15 cellular contexts compared by ENCODE assay signal in genomic region chr1:198534540-198535413, GRCh38. TPM values are rescaled to one million over a fixed set of nuclear protein-coding genes. Genes with fewer than 3 reads are reported as not detected.
DNase-seq lines count a peak whose midpoint lies in the region; ATAC-seq and TF ChIP-seq lines count a peak whose summit lies in the region.
"Had no signal": no experiment of that assay in that cellular context is flagged by ENCODE, and none has a peak within 500 bp of the region (broad histone marks: within the 10 kb centered on the region; RNA-seq: fewer than 3 reads in every experiment).

No MANE protein-coding gene starts in this region.

- ATAC-seq in activated naive CD8-positive, alpha-beta T cell treated with anti-CD3 and anti-CD28 coated beads, Interleukin-2, amount 10 ng/mL, durations not matched to agents 7 days and 5 days (ENCODE audit: low read depth): peak; percentile 38
- no peak for ATAC-seq in stimulated activated memory B cell treated with anti-CD40 and anti-IgM and Interleukin-4, amounts not matched to agents 10 μg/mL and 1 μg/mL and 100 μg/mL, for 72 hours
- ATAC-seq in GM21619 (IDR thresholded peaks at IDR 0.05; ENCODE audit: unreplicated experiment): no peak
- ATAC-seq: foreskin keratinocyte had no signal

- CTCF ChIA-PET in activated CD4-positive, alpha-beta T cell treated with anti-CD3 and anti-CD28 coated beads, Interleukin-2, amount 10 ng/mL, durations not matched to agents 7 days and 5 days (lab: Charles Lee): interaction anchor here (0.9 to 1.6 kb wide), 3 partner anchors 9 to 74 kb away, joined by 3 to 8 read pairs (median 7); no protein-coding TSS in a partner anchor

- H3K27ac Mint-ChIP-seq in activated CD4-positive, alpha-beta T cell treated with anti-CD3 and anti-CD28 coated beads, Interleukin-2, amount 10 ng/mL, durations not matched to agents 7 days and 5 days: peak overlapping the region; percentile 87
- H3K27ac Mint-ChIP-seq in activated naive CD8-positive, alpha-beta T cell treated with anti-CD3 and anti-CD28 coated beads, Interleukin-2, amount 10 ng/mL, durations not matched to agents 7 days and 5 days: peak overlapping the region; percentile 74
- peak overlapping the region; percentile 88 for H3K27ac Mint-ChIP-seq in stimulated activated memory B cell treated with anti-CD40 and anti-IgM and Interleukin-4, amounts not matched to agents 10 μg/mL and 1 μg/mL and 100 μg/mL, for 72 hours

- H3K4me3 Mint-ChIP-seq in activated CD4-positive, alpha-beta T cell treated with anti-CD3 and anti-CD28 coated beads, Interleukin-2, amount 10 ng/mL, durations not matched to agents 7 days and 5 days: peak overlapping the region; percentile 55
- peak overlapping the region; percentile 68 for H3K4me3 Mint-ChIP-seq in activated naive CD8-positive, alpha-beta T cell treated with anti-CD3 and anti-CD28 coated beads, Interleukin-2, amount 10 ng/mL, durations not matched to agents 7 days and 5 days
- peak overlapping the region; percentile 15 for H3K4me3 Mint-ChIP-seq in stimulated activated memory B cell treated with anti-CD40 and anti-IgM and Interleukin-4, amounts not matched to agents 10 μg/mL and 1 μg/mL and 100 μg/mL, for 72 hours

- no peak overlapping the region for H3K4me3 ChIP-seq in prostate gland

- no peaks in the 10 kb centered on the region for H3K36me3 ChIP-seq in prostate gland

- 51% methylated on average over 2 of the region's 2 CpGs for WGBS in prostate gland

- no peaks in the 10 kb centered on the region for H3K27me3 ChIP-seq in prostate gland (replicated peaks; ENCODE audit: insufficient read depth)
- H3K27me3 ChIP-seq: foreskin keratinocyte had no signal

- TF ChIP-seq CTCF in prostate gland (IDR thresholded peaks at IDR 0.05): no peak

- H3K4me1 ChIP-seq in prostate gland (replicated peaks): no peaks in the 10 kb centered on the region
- H3K4me1 ChIP-seq: foreskin keratinocyte had no signal

- no peak for TF ChIP-seq POLR2A in prostate gland (IDR thresholded peaks at IDR 0.05)

- intact Hi-C loops in prostate gland (cut with DNase I): no loop called here

- no peaks in the 10 kb centered on the region for H3K27me3 Mint-ChIP-seq in activated CD4-positive, alpha-beta T cell treated with anti-CD3 and anti-CD28 coated beads, Interleukin-2, amount 10 ng/mL, durations not matched to agents 7 days and 5 days
- no peaks in the 10 kb centered on the region for H3K27me3 Mint-ChIP-seq in activated naive CD8-positive, alpha-beta T cell treated with anti-CD3 and anti-CD28 coated beads, Interleukin-2, amount 10 ng/mL, durations not matched to agents 7 days and 5 days
- H3K27me3 Mint-ChIP-seq in stimulated activated memory B cell treated with anti-CD40 and anti-IgM and Interleukin-4, amounts not matched to agents 10 μg/mL and 1 μg/mL and 100 μg/mL, for 72 hours: no peaks in the 10 kb centered on the region

- no peaks in the 10 kb centered on the region for H3K9me3 ChIP-seq in prostate gland

- POLR2A ChIA-PET in activated CD4-positive, alpha-beta T cell treated with anti-CD3 and anti-CD28 coated beads, Interleukin-2, amount 10 ng/mL, durations not matched to agents 7 days and 5 days (lab: Charles Lee): no interaction called here
- POLR2A ChIA-PET in activated naive CD8-positive, alpha-beta T cell treated with anti-CD3 and anti-CD28 coated beads, Interleukin-2, amount 10 ng/mL, durations not matched to agents 7 days and 5 days (lab: Charles Lee): interaction anchor here (0.9 to 2.1 kb wide), 3 partner anchors 78 to 104 kb away, joined by 3 to 5 read pairs (median 3); partner anchors contain the start of gene PTPRC

- H3K36me3 Mint-ChIP-seq in activated CD4-positive, alpha-beta T cell treated with anti-CD3 and anti-CD28 coated beads, Interleukin-2, amount 10 ng/mL, durations not matched to agents 7 days and 5 days (ENCODE audit: low read depth): peaks cover 19% of the 10 kb centered on the region
- peaks cover 13% of the 10 kb centered on the region for H3K36me3 Mint-ChIP-seq in activated naive CD8-positive, alpha-beta T cell treated with anti-CD3 and anti-CD28 coated beads, Interleukin-2, amount 10 ng/mL, durations not matched to agents 7 days and 5 days
- no peaks in the 10 kb centered on the region for H3K36me3 Mint-ChIP-seq in stimulated activated memory B cell treated with anti-CD40 and anti-IgM and Interleukin-4, amounts not matched to agents 10 μg/mL and 1 μg/mL and 100 μg/mL, for 72 hours

- peaks cover 8% of the 10 kb centered on the region for H3K9me3 Mint-ChIP-seq in activated CD4-positive, alpha-beta T cell treated with anti-CD3 and anti-CD28 coated beads, Interleukin-2, amount 10 ng/mL, durations not matched to agents 7 days and 5 days
- peaks cover 1% of the 10 kb centered on the region for H3K9me3 Mint-ChIP-seq in activated naive CD8-positive, alpha-beta T cell treated with anti-CD3 and anti-CD28 coated beads, Interleukin-2, amount 10 ng/mL, durations not matched to agents 7 days and 5 days
- peaks cover 8% of the 10 kb centered on the region for H3K9me3 Mint-ChIP-seq in stimulated activated memory B cell treated with anti-CD40 and anti-IgM and Interleukin-4, amounts not matched to agents 10 μg/mL and 1 μg/mL and 100 μg/mL, for 72 hours

- no peak overlapping the region for H3K27ac ChIP-seq in prostate gland
- H3K27ac ChIP-seq: foreskin keratinocyte had no signal

- peaks cover 55% of the 10 kb centered on the region for H3K4me1 Mint-ChIP-seq in activated CD4-positive, alpha-beta T cell treated with anti-CD3 and anti-CD28 coated beads, Interleukin-2, amount 10 ng/mL, durations not matched to agents 7 days and 5 days
- peaks cover 49% of the 10 kb centered on the region for H3K4me1 Mint-ChIP-seq in activated naive CD8-positive, alpha-beta T cell treated with anti-CD3 and anti-CD28 coated beads, Interleukin-2, amount 10 ng/mL, durations not matched to agents 7 days and 5 days
- peaks cover 61% of the 10 kb centered on the region for H3K4me1 Mint-ChIP-seq in stimulated activated memory B cell treated with anti-CD40 and anti-IgM and Interleukin-4, amounts not matched to agents 10 μg/mL and 1 μg/mL and 100 μg/mL, for 72 hours

- DNase-seq in activated CD4-positive, alpha-beta T cell treated with anti-CD3 and anti-CD28 coated beads, Interleukin-2, amount 10 ng/mL, durations not matched to agents 7 days and 5 days: no peak
- no peak for DNase-seq in activated CD4-positive, alpha-beta T cell treated with anti-CD3 and anti-CD28 coated beads, Interleukin-2, amount 50 U/mL, for 4 hours
- DNase-seq in NCI-H69 (lab: John Stamatoyannopoulos, UW) (peak; percentile 95), HT-29 (ENCODE audit: low spot score) (no peak), prostate gland (ENCODE audit: low spot score) (no peak)
- no peak for DNase-seq in activated naive CD8-positive, alpha-beta T cell treated with anti-CD3 and anti-CD28 coated beads, Interleukin-2, amount 10 ng/mL, durations not matched to agents 7 days and 5 days
- DNase-seq: cortex of kidney, foreskin keratinocyte, IMR-90, kidney glomerular epithelial cell, NCI-H524 had no signal

RNA-seq across cellular contexts. Expression of gene ATP6V1G3, which starts 5.7 kb away (rescaled TPM):
- total RNA-seq in activated CD4-positive, alpha-beta T cell treated with anti-CD3 and anti-CD28 coated beads, Interleukin-2, amount 10 ng/mL, durations not matched to agents 7 days and 5 days: not detected
- not detected for total RNA-seq in activated naive CD8-positive, alpha-beta T cell treated with anti-CD3 and anti-CD28 coated beads, Interleukin-2, amount 10 ng/mL, durations not matched to agents 7 days and 5 days
- total RNA-seq in HT-29 (2014; rRNA removed; shearing (Covaris generic)): not detected in 2 replicates
- not detected for total RNA-seq in prostate gland
- total RNA-seq: foreskin keratinocyte; IMR-90; omental fat pad; T-helper 1 cell treated with Interleukin-12 subunit alpha and Interleukin-12 subunit beta and Interleukin-4 antibody, amounts not matched to agents 30 ng/mL and 1 ng/mL, for 36 hours had no signal

Comparison
In these comparisons a context has a peak if more than half of its experiments do, and no peak if none do; other contexts are left out.
1. H3K4me3 Mint-ChIP-seq: peak in every context shown above with its lines; median percentile 68 in activated naive CD8-positive, alpha-beta T cell treated with anti-CD3 and anti-CD28 coated beads, Interleukin-2, amount 10 ng/mL, durations not matched to agents 7 days and 5 days; 55 in activated CD4-positive, alpha-beta T cell treated with anti-CD3 and anti-CD28 coated beads, Interleukin-2, amount 10 ng/mL, durations not matched to agents 7 days and 5 days; 15 in stimulated activated memory B cell treated with anti-CD40 and anti-IgM and Interleukin-4, amounts not matched to agents 10 μg/mL and 1 μg/mL and 100 μg/mL, for 72 hours.